In genomic region chr1:23424171-23424959, GRCh38 we compare ENCODE assay signal across 8 cellular contexts. TPM values are rescaled to one million over a fixed set of nuclear protein-coding genes. Genes with fewer than 3 reads are reported as not detected.
DNase-seq lines count a peak whose midpoint lies in the region; ATAC-seq and TF ChIP-seq lines count a peak whose summit lies in the region.

TCEA3 (minus strand) TSS chr1:23424748; CDS start chr1:23424633, 115 bp downstream.

- peak in 1 of 6 experiments; percentile 5 for TF ChIP-seq CTCF in adrenal gland (IDR thresholded peaks at IDR 0.05)

- ATAC-seq in HG02642 (IDR thresholded peaks at IDR 0.05; ENCODE audit: poor library complexity, unreplicated experiment) = no peak
- no peak for ATAC-seq in GM18520 (IDR thresholded peaks at IDR 0.05; ENCODE audit: unreplicated experiment)

- intact Hi-C loops in adrenal gland (cut with DNase I) = loop anchor here in 1 of 2 donors (10.0 kb wide), 1 partner anchor 110 kb away; the partner anchor contains the start of gene E2F2

- DNase-seq in AG08396 (ENCODE audit: low spot score) (peak; percentile 73), NCI-H2171 treated with DMSO at 0.1 percent for 48 hours (lab: John Stamatoyannopoulos, UW) (peak; percentile 55), adrenal gland (peak; percentile 76 to 84 (median 80)), iPS-NIHi11 (ENCODE audit: low spot score) (peak; percentile 69), NCI-H128 (lab: John Stamatoyannopoulos, UW; ENCODE audit: unreplicated experiment) (no peak)
- DNase-seq in stimulated activated CD4-positive, alpha-beta T cell treated with anti-CD3 and anti-CD28 coated beads, Interleukin-2, amount 100 ng/mL, for 24 hours = peak; percentile 30 to 36

- H3K4me1 ChIP-seq in adrenal gland (replicated peaks in 1 of 2) = peaks cover 27 to 41% of the 10 kb centered on the region in 2 donors

- peak in 1 of 2 donors; percentile 41 for TF ChIP-seq POLR2A in adrenal gland (IDR thresholded peaks at IDR 0.05)

- H3K27ac ChIP-seq in adrenal gland = peak within 1 kb of the TSS; percentile 57 to 89 (median 85)

- H3K9me3 ChIP-seq in adrenal gland (replicated peaks in 1 of 3) = no peaks in the 10 kb centered on the region

- no peaks in the 10 kb centered on the region for H3K36me3 ChIP-seq in adrenal gland (replicated peaks in 1 of 2)

- no peaks in the 10 kb centered on the region for H3K27me3 ChIP-seq in adrenal gland

- peak within 1 kb of the TSS; percentile 0 to 82 (median 40) for H3K4me3 ChIP-seq in adrenal gland

- 0 to 1% (median 1%) methylated on average over 20 to 70 of the region's 72 CpGs; no CpG with 5 or more reads in 1 of the 4 donors for WGBS in adrenal gland, 4 donors

RNA-seq across cellular contexts. Expression of gene TCEA3, which starts in this region (rescaled TPM):
- 100 to 1,000 TPM in 5 of 8 donors, 10 to 100 TPM in 3; 23.6 to 152 (median 115) TPM for total RNA-seq in adrenal gland
- 100 to 1,000 TPM in 2 of 3 donors, 10 to 100 TPM in 1; 51.8 to 132 (median 102) TPM for polyA plus RNA-seq in adrenal gland
